In the genomic region with DNA sequence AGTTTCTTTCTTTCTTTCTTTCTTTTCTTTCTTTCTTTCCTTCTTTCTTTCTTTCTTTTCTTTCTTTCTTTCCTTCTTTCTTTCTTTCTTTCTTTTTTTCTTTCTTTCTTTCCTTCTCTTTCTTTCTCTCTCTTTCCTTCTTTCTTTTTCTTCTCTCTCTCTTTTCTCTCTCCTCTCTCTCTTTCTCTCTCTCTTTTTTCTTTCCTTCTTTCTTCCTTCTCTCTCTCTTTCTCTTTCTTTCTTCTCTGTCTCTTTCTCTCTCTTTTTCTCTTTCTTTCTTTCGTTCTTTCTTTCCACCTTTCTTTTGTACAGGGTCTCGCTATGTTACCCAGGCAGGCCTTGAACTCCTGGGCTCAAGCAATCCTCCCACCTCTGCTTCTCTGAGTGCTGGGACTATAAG, we compare ENCODE assay signal across 2 cellular contexts. TPM values are rescaled to one million over a fixed set of nuclear protein-coding genes. Genes with fewer than 3 reads are reported as not detected.
"Had no signal": no experiment of that assay in that cellular context is flagged by ENCODE, and none has a peak within 500 bp of the region (broad histone marks: within the 10 kb centered on the region; RNA-seq: fewer than 3 reads in every experiment).

No MANE protein-coding gene starts in this region.

RNA-seq across cellular contexts. Expression of gene CLEC19A, which starts 35.7 kb away (rescaled TPM):
- total RNA-seq: G401, GM12878 had no signal
